Comparison of ENCODE assay signal across 8 cellular contexts in the genomic region with DNA sequence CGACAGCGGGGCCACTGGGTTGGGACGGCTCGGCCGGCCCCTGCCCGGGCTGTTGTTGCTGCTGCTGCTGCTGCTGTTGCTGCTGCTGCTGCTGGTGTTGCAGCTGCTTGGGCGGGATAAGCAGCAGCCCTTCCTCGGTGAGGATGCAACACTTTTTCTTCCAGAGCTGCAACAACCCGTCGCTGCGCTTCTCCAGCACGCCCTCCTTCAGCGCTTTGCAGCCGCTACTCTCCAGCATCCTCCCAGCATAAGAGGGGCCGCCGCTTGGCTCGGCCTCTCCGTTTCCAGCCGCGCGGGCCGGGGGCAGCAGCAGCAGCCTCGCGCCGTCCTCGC. TPM values are rescaled to one million over a fixed set of nuclear protein-coding genes. Genes with fewer than 3 reads are reported as not detected.
DNase-seq lines count a peak whose midpoint lies in the region; FAIRE-seq and TF ChIP-seq lines count a peak whose summit lies in the region.

No MANE protein-coding gene starts in this region.

- peaks cover 51% of the 10 kb centered on the region for H3K36me3 Mint-ChIP-seq in activated CD4-positive, alpha-beta T cell treated with anti-CD3 and anti-CD28 coated beads, Interleukin-2, amount 10 ng/mL, durations not matched to agents 24 days and 14 days (ENCODE audit: low read depth)

- no peak for TF ChIP-seq CTCF in bronchial epithelial cell (IDR thresholded peaks at IDR 0.05; ENCODE audit: insufficient read depth, low read length, severe bottlenecking)

- H3K27ac Mint-ChIP-seq in activated CD4-positive, alpha-beta T cell treated with anti-CD3 and anti-CD28 coated beads, Interleukin-2, amount 10 ng/mL, durations not matched to agents 24 days and 14 days, result peak overlapping the region; percentile 99

- no peak for DNase-seq in activated CD4-positive, alpha-beta T cell treated with anti-CD3 and anti-CD28 coated beads, Interleukin-2, amount 10 ng/mL, durations not matched to agents 24 days and 14 days
- no peak for DNase-seq in activated CD4-positive, alpha-beta T cell treated with anti-CD3 and anti-CD28 coated beads, Interleukin-2, amount 50 U/mL, for 4 hours
- DNase-seq in bronchial epithelial cell (ENCODE audit: low read depth) (no peak), posterior vena cava (ENCODE audit: low spot score) (no peak), KG1 (lab: John Stamatoyannopoulos, UW) (no peak), KBM-7 (no peak)

- FAIRE-seq in bronchial epithelial cell (lab: Jason Lieb, UNC), result no peak

- H3K9me3 ChIP-seq in KOPT-K1 (ENCODE audit: insufficient read depth, low read length, poor library complexity, severe bottlenecking), result no peaks in the 10 kb centered on the region
- H3K9me3 ChIP-seq in mononuclear cell (ENCODE audit: low read depth, low read length), result no peaks in the 10 kb centered on the region

- H3K9me3 Mint-ChIP-seq in activated CD4-positive, alpha-beta T cell treated with anti-CD3 and anti-CD28 coated beads, Interleukin-2, amount 10 ng/mL, durations not matched to agents 24 days and 14 days, result no peaks in the 10 kb centered on the region

- no peaks in the 10 kb centered on the region for H3K27me3 ChIP-seq in bronchial epithelial cell (ENCODE audit: control insufficient read depth, insufficient read depth, low read length)
- H3K27me3 ChIP-seq in mononuclear cell (ENCODE audit: insufficient read depth, low read length), result peaks cover 45% of the 10 kb centered on the region

- H3K4me3 ChIP-seq in bronchial epithelial cell (ENCODE audit: low read depth, low read length) (peak overlapping the region; percentile 98), mononuclear cell (ENCODE audit: low read length) (peak overlapping the region; percentile 62)

- peaks cover 2% of the 10 kb centered on the region for H3K27me3 Mint-ChIP-seq in activated CD4-positive, alpha-beta T cell treated with anti-CD3 and anti-CD28 coated beads, Interleukin-2, amount 10 ng/mL, durations not matched to agents 24 days and 14 days

- peak overlapping the region; percentile 43 for H3K27ac ChIP-seq in KOPT-K1 (ENCODE audit: low read depth, low read length, poor library complexity, severe bottlenecking)

- intact Hi-C loops in activated CD4-positive, alpha-beta T cell treated with anti-CD3 and anti-CD28 coated beads, Interleukin-2, amount 10 ng/mL, durations not matched to agents 24 days and 14 days (cut with micrococcal nuclease), result loop anchor here (1.0 to 5.0 kb wide), 13 partner anchors 11 to 639 kb away; a partner anchor contains a TSS
- intact Hi-C loops in posterior vena cava (cut with DNase I), result loop anchor here in 1 of 2 donors (5.0 kb wide), 1 partner anchor 504 kb away; no protein-coding TSS in a partner anchor

- H3K4me3 Mint-ChIP-seq in activated CD4-positive, alpha-beta T cell treated with anti-CD3 and anti-CD28 coated beads, Interleukin-2, amount 10 ng/mL, durations not matched to agents 24 days and 14 days, result peak overlapping the region; percentile 99

- H3K4me1 Mint-ChIP-seq in activated CD4-positive, alpha-beta T cell treated with anti-CD3 and anti-CD28 coated beads, Interleukin-2, amount 10 ng/mL, durations not matched to agents 24 days and 14 days, result peaks cover 41% of the 10 kb centered on the region

- peaks cover 28% of the 10 kb centered on the region for H3K4me1 ChIP-seq in mononuclear cell (ENCODE audit: insufficient read depth, low read length)

- H3K36me3 ChIP-seq in KOPT-K1 (ENCODE audit: insufficient read depth, low read length) (no peaks in the 10 kb centered on the region), bronchial epithelial cell (ENCODE audit: control insufficient read depth, insufficient read depth, low read length) (peaks cover 4% of the 10 kb centered on the region)

- in situ Hi-C loops in KBM-7 (cut with MboI; ENCODE audit: low pct_unique_long_range_greater_than_20kb, low sequenced_read_pairs), result loop anchor here (25.0 kb wide), 1 partner anchor 494 kb away; no protein-coding TSS in a partner anchor

RNA-seq across cellular contexts. Expression of a gene that starts 0.5 kb away (rescaled TPM):
- total RNA-seq in activated CD4-positive, alpha-beta T cell treated with anti-CD3 and anti-CD28 coated beads, Interleukin-2, amount 10 ng/mL, durations not matched to agents 24 days and 14 days, result 59.6 and 60.7 TPM in 2 replicates
- total RNA-seq in bronchial epithelial cell (16.9 and 27.9 TPM in 2 replicates), mononuclear cell (52.5 TPM), posterior vena cava (10 to 100 TPM in 1 of 2 donors, 1 to 10 TPM in 1; 4.9 to 14.6 TPM)

RNA-seq across cellular contexts. Expression of a gene that starts 53.4 kb away (rescaled TPM):
- 652 and 689 TPM in 2 replicates for total RNA-seq in activated CD4-positive, alpha-beta T cell treated with anti-CD3 and anti-CD28 coated beads, Interleukin-2, amount 10 ng/mL, durations not matched to agents 24 days and 14 days
- total RNA-seq in bronchial epithelial cell (160 and 166 TPM in 2 replicates), mononuclear cell (401 TPM), posterior vena cava (100 to 1,000 TPM; 281 to 331 TPM)
